Comparison of ENCODE assay signal across 9 cellular contexts in genomic region chr7:107294182-107294581, GRCh38.
"Had no signal": no experiment of that assay in that cellular context is flagged by ENCODE, and none has a peak within 500 bp of the region (broad histone marks: within the 10 kb centered on the region; RNA-seq: fewer than 3 reads in every experiment).

No MANE protein-coding gene starts in this region.

- FAIRE-seq: HepG2 had no signal

- H3K9me3 Mint-ChIP-seq: HFFc6, IgD-negative memory B cell had no signal

- H3K9me3 ChIP-seq: HAP-1 had no signal

- ATAC-seq: HCT116, HepG2 had no signal

- H3K27ac ChIP-seq: GM23248, HL-60 had no signal

- H3K4me3 Mint-ChIP-seq: HFFc6, IgD-negative memory B cell had no signal

- H3K4me3 ChIP-seq: GM23248, HAP-1 had no signal

- H3K27ac Mint-ChIP-seq: HFFc6, IgD-negative memory B cell had no signal

- H3K27me3 Mint-ChIP-seq: IgD-negative memory B cell had no signal

- H2AFZ ChIP-seq: GM23248 had no signal

- H3K36me3 ChIP-seq: HAP-1 had no signal

- DNase-seq: GM23248, GOT3, H7, HFFc6 had no signal

- H3K9ac ChIP-seq: GM23248 had no signal
